Comparison of ENCODE assay signal across 9 cellular contexts in genomic region chr4:48777739-48778138, GRCh38. TPM values are rescaled to one million over a fixed set of nuclear protein-coding genes. Genes with fewer than 3 reads are reported as not detected.
DNase-seq lines count a peak whose midpoint lies in the region; ATAC-seq and TF ChIP-seq lines count a peak whose summit lies in the region.
"Had no signal": no experiment of that assay in that cellular context is flagged by ENCODE, and none has a peak within 500 bp of the region (broad histone marks: within the 10 kb centered on the region; RNA-seq: fewer than 3 reads in every experiment).

No MANE protein-coding gene starts in this region.

- H3K4me1 ChIP-seq in H9 (ENCODE audit: insufficient read depth, low read length) (peaks cover 2% of the 10 kb centered on the region; the same call in 1 of the 2 replicates), skeletal muscle tissue (ENCODE audit: control insufficient read depth in 3 of 3, insufficient read depth in 3 of 3, low read length in 3 of 3) (peaks cover 21 to 31% (median 25%) of the 10 kb centered on the region in 3 donors)

- no peak overlapping the region for H3K56ac ChIP-seq in H9 (ENCODE audit: insufficient read length, low read depth, low read length)

- no peak overlapping the region for H2BK5ac ChIP-seq in H9 (ENCODE audit: insufficient read length, low read length)

- peaks cover 12% of the 10 kb centered on the region for H3F3A ChIP-seq in SU-DHL-6 (ENCODE audit: insufficient read depth)

- H3K9ac ChIP-seq in H9 (ENCODE audit: extremely low read depth, insufficient read length, low read length) = no peak overlapping the region
- peak overlapping the region; percentile 97; the same call in 1 of the 2 replicates for H3K9ac ChIP-seq in SU-DHL-6 (ENCODE audit: low read length)
- H3K9ac ChIP-seq in skeletal muscle tissue (ENCODE audit: low read depth in 1 of 3, low read length in 3 of 3) = peak overlapping the region; percentile 44 to 95 (median 93)

- H3K36me3 ChIP-seq in SU-DHL-6 (ENCODE audit: low read length) (no peaks in the 10 kb centered on the region), skeletal muscle tissue (ENCODE audit: control insufficient read depth in 3 of 3, insufficient read depth in 3 of 3, low read length in 3 of 3) (no peaks in the 10 kb centered on the region)
- H3K36me3 ChIP-seq: neutrophil had no signal

- H4K20me1 ChIP-seq in H9 (ENCODE audit: control insufficient read depth, insufficient read depth, insufficient read length) (no peaks in the 10 kb centered on the region), SU-DHL-6 (ENCODE audit: low read depth, low read length) (peaks cover 43% of the 10 kb centered on the region)

- no peaks in the 10 kb centered on the region for H3K79me1 ChIP-seq in H9 (ENCODE audit: insufficient read depth, low read depth, low read length, poor library complexity, severe bottlenecking)

- H2BK15ac ChIP-seq in H9 (ENCODE audit: low read depth, low read length) = no peak overlapping the region

- DNase-seq in H9 = no peak
- DNase-seq in fibroblast of mammary gland (ENCODE audit: low read depth) = no peak
- DNase-seq in activated effector memory CD4-positive, alpha-beta T cell treated with Interleukin-2 at 50 U/mL for 16 hours = no peak

- peaks cover 13% of the 10 kb centered on the region for H3K23me2 ChIP-seq in H9 (ENCODE audit: insufficient read length, low read depth, low read length, poor library complexity, severe bottlenecking)

- H3K18ac ChIP-seq in H9 (ENCODE audit: insufficient read length, low read depth, low read length) = no peak overlapping the region

- H3T11ph ChIP-seq in H9 (ENCODE audit: low read length) = no peak overlapping the region

- WGBS in H9 (ENCODE audit: extremely low coverage, insufficient read length, low lambda C conversion rate) = no CpG with 5 or more reads among the region's 10 CpGs

- no peaks in the 10 kb centered on the region; a peak in 2 of 5 replicates for H3K9me3 Mint-ChIP-seq in H9

- peak overlapping the region; percentile 92 to 98 for H3K4me3 Mint-ChIP-seq in H9

- no peak overlapping the region for H4K91ac ChIP-seq in H9 (ENCODE audit: insufficient read length, low read depth, low read length)

- H3K27ac ChIP-seq in H9 (ENCODE audit: insufficient read length, low read depth, low read length) = no peak overlapping the region
- no peak overlapping the region for H3K27ac ChIP-seq in SU-DHL-6 (ENCODE audit: low read depth, low read length)
- peak overlapping the region; percentile 90 for H3K27ac ChIP-seq in skeletal muscle tissue (ENCODE audit: low read depth, low read length)

- H2BK20ac ChIP-seq in H9 (ENCODE audit: low read depth, low read length, poor library complexity, severe bottlenecking) = no peak overlapping the region

- H3K79me2 ChIP-seq in H9 (ENCODE audit: insufficient read depth, low read length) (peaks cover 28% of the 10 kb centered on the region; the same call in 1 of the 2 replicates), SU-DHL-6 (ENCODE audit: insufficient read depth, low read length) (peaks cover 73% of the 10 kb centered on the region)

- no peak overlapping the region for H4K5ac ChIP-seq in H9 (ENCODE audit: insufficient read length, low read depth, low read length)

- H3K4me2 ChIP-seq in H9 (ENCODE audit: insufficient read depth, insufficient read length, low read length) = no peak overlapping the region
- H3K4me2 ChIP-seq in SU-DHL-6 (ENCODE audit: low read depth, low read length, poor library complexity, severe bottlenecking) = peak overlapping the region; percentile 97

- H3K14ac ChIP-seq in H9 (ENCODE audit: insufficient read depth, low read length) = no peak overlapping the region

- H3K4me1 Mint-ChIP-seq in H9 = peaks cover 39 to 47% of the 10 kb centered on the region in 2 experiments

- H3K9me3 ChIP-seq in H9 (ENCODE audit: control insufficient read depth, low read depth, low read length) (no peaks in the 10 kb centered on the region), SU-DHL-6 (ENCODE audit: insufficient read depth, low read length) (no peaks in the 10 kb centered on the region), skeletal muscle tissue (ENCODE audit: control insufficient read depth in 3 of 3, low read length in 3 of 3) (no peaks in the 10 kb centered on the region)
- H3K9me3 ChIP-seq: neutrophil had no signal

- no peak overlapping the region for H3K23ac ChIP-seq in H9 (ENCODE audit: insufficient read length, low read depth, low read length)

- H3K27me3 ChIP-seq in H9 (ENCODE audit: insufficient read depth, low read length) = no peaks in the 10 kb centered on the region
- no peaks in the 10 kb centered on the region for H3K27me3 ChIP-seq in SU-DHL-6 (ENCODE audit: low read length)
- H3K27me3 ChIP-seq in skeletal muscle tissue (ENCODE audit: control insufficient read depth in 3 of 3, insufficient read depth in 3 of 3, low read length in 3 of 3) = no peaks in the 10 kb centered on the region
- H3K27me3 ChIP-seq: neutrophil had no signal

- no peak overlapping the region for H3K4ac ChIP-seq in H9 (ENCODE audit: low read depth, low read length)

- H2AFZ ChIP-seq in H9 (ENCODE audit: low read length) (no peak overlapping the region), SU-DHL-6 (ENCODE audit: low read depth, low read length, severe bottlenecking) (no peak overlapping the region)

- no peak overlapping the region for H2BK12ac ChIP-seq in H9 (ENCODE audit: insufficient read length, low read depth, low read length)

- no peak for ATAC-seq in HG02571 (IDR thresholded peaks at IDR 0.05; ENCODE audit: unreplicated experiment)
- ATAC-seq in GM21717 (IDR thresholded peaks at IDR 0.05; ENCODE audit: unreplicated experiment) = no peak
- no peak for ATAC-seq in HG03342 (IDR thresholded peaks at IDR 0.05; ENCODE audit: unreplicated experiment)

- H3K36me3 Mint-ChIP-seq in H9 (ENCODE audit: insufficient read depth in 1 of 3, low read depth in 3 of 3) = no peaks in the 10 kb centered on the region; a peak in 1 of 7 replicates

- TF ChIP-seq CTCF in H9 (conservative IDR thresholded peaks at IDR 0.05) (no peak), SU-DHL-6 (IDR thresholded peaks at IDR 0.05; ENCODE audit: insufficient read depth, low read length, poor library complexity, severe bottlenecking) (no peak), fibroblast of mammary gland (conservative IDR thresholded peaks at IDR 0.05; ENCODE audit: control insufficient read depth, insufficient read depth, low read depth, low read length) (no peak)

- no peaks in the 10 kb centered on the region for H3K27me3 Mint-ChIP-seq in H9 (ENCODE audit: low read depth)

- H3K9me2 ChIP-seq in SU-DHL-6 (replicated peaks; ENCODE audit: insufficient read depth, low read length) = no peaks in the 10 kb centered on the region

- no peak overlapping the region for H3K27ac Mint-ChIP-seq in H9

- no peak overlapping the region for H2AK5ac ChIP-seq in H9 (ENCODE audit: insufficient read length, low read length)

- no peak overlapping the region for H4K8ac ChIP-seq in H9 (replicated peaks; ENCODE audit: insufficient read length, low read depth, low read length)

- H3K4me3 ChIP-seq in SU-DHL-6 (ENCODE audit: insufficient read depth, low read length, poor library complexity, severe bottlenecking) = no peak overlapping the region
- H3K4me3 ChIP-seq in fibroblast of mammary gland (ENCODE audit: control insufficient read depth, low read depth, low read length) = peak overlapping the region; percentile 87
- peak overlapping the region in 2 of 3 donors; percentile 30 to 83 for H3K4me3 ChIP-seq in skeletal muscle tissue (ENCODE audit: low read length in 3 of 3)

- H2BK120ac ChIP-seq in H9 (ENCODE audit: low read depth, low read length, poor library complexity, severe bottlenecking) = no peak overlapping the region

RNA-seq across cellular contexts. Expression of gene FRYL, which starts 2.3 kb away (rescaled TPM):
- total RNA-seq in H9 (2021) (25.8 and 31.5 TPM in 2 replicates), skeletal muscle tissue (66.3 TPM)

RNA-seq across cellular contexts. Expression of gene OCIAD1, which starts 53.1 kb away (rescaled TPM):
- total RNA-seq in H9 (2021) (168 and 169 TPM in 2 replicates), skeletal muscle tissue (102 TPM)
